ENCODE assay signal across 8 cellular contexts in genomic region chr19:860481-861098, GRCh38. TPM values are rescaled to one million over a fixed set of nuclear protein-coding genes. Genes with fewer than 3 reads are reported as not detected.
DNase-seq lines count a peak whose midpoint lies in the region; FAIRE-seq and TF ChIP-seq lines count a peak whose summit lies in the region.

No MANE protein-coding gene starts in this region.

- H3K27ac Mint-ChIP-seq in CD4-positive, alpha-beta memory T cell = no peak overlapping the region
- H3K27ac Mint-ChIP-seq in astrocyte (ENCODE audit: unreplicated experiment) = no peak overlapping the region

- CTCF ChIA-PET in CD4-positive, alpha-beta memory T cell (lab: Charles Lee; ENCODE audit: partially characterized antibody) = interaction anchor here (1.2 kb wide), 1 partner anchor 63 kb away, joined by 3 read pairs; no protein-coding TSS in a partner anchor
- CTCF ChIA-PET in HEK293T (lab: Yijun Ruan, JAX) = no interaction called here
- CTCF ChIA-PET in SK-N-SH (lab: Yijun Ruan, JAX) = interaction anchor here (1.1 to 5.4 kb wide), 4 partner anchors 10 to 61 kb away, joined by 3 to 44 read pairs (median 12); partner anchors contain the start of gene KISS1R

- H3K4me2 ChIP-seq in SK-N-SH = peak overlapping the region; percentile 68; the same call in 1 of the 2 replicates
- peak overlapping the region; percentile 60 for H3K4me2 ChIP-seq in astrocyte (ENCODE audit: low read length)

- no peak for FAIRE-seq in astrocyte (lab: Jason Lieb, UNC)

- no peaks in the 10 kb centered on the region for H3K36me3 ChIP-seq in CD4-positive, alpha-beta memory T cell (ENCODE audit: insufficient read depth, low read length)
- H3K36me3 ChIP-seq in SK-N-SH (replicated peaks in 1 of 2; ENCODE audit: control insufficient read depth in 1 of 2, insufficient read depth in 2 of 2, low read length in 1 of 2) (no peaks in the 10 kb centered on the region), astrocyte (ENCODE audit: insufficient read depth, low read length) (no peaks in the 10 kb centered on the region), iPS-20b (ENCODE audit: insufficient read depth, low read depth, low read length) (no peaks in the 10 kb centered on the region), uterus (no peaks in the 10 kb centered on the region)

- H3K4me1 Mint-ChIP-seq in CD4-positive, alpha-beta memory T cell = peaks cover 5 to 28% (median 16%) of the 10 kb centered on the region in 4 donors
- no peaks in the 10 kb centered on the region for H3K4me1 Mint-ChIP-seq in astrocyte (ENCODE audit: low read depth, unreplicated experiment)

- H3K4me3 Mint-ChIP-seq in CD4-positive, alpha-beta memory T cell = no peak overlapping the region
- H3K4me3 Mint-ChIP-seq in astrocyte (ENCODE audit: unreplicated experiment) = no peak overlapping the region

- peaks cover 19% of the 10 kb centered on the region for H3K4me1 ChIP-seq in CD4-positive, alpha-beta memory T cell (ENCODE audit: insufficient read depth, low read length)
- H3K4me1 ChIP-seq in SK-N-SH (ENCODE audit: control insufficient read depth in 1 of 2, insufficient read depth in 2 of 2, low read depth in 1 of 2, low read length in 1 of 2) = peaks cover 0 to 4% of the 10 kb centered on the region in 2 experiments; a peak in 1 of 4 replicates
- H3K4me1 ChIP-seq in astrocyte (ENCODE audit: insufficient read depth, low read length) = no peaks in the 10 kb centered on the region
- no peaks in the 10 kb centered on the region for H3K4me1 ChIP-seq in iPS-20b (ENCODE audit: insufficient read depth, low read length)
- H3K4me1 ChIP-seq in uterus = peaks cover 0 to 17% of the 10 kb centered on the region in 2 donors

- peaks cover 3% of the 10 kb centered on the region for H3K27me3 ChIP-seq in CD4-positive, alpha-beta memory T cell (ENCODE audit: insufficient read depth, low read length)
- peaks cover 23% of the 10 kb centered on the region for H3K27me3 ChIP-seq in SK-N-SH (ENCODE audit: insufficient read depth)
- H3K27me3 ChIP-seq in astrocyte (ENCODE audit: insufficient read depth, low read length) = peaks cover 3% of the 10 kb centered on the region
- H3K27me3 ChIP-seq in iPS-20b (ENCODE audit: insufficient read depth, low read length) = peaks cover 36% of the 10 kb centered on the region
- H3K27me3 ChIP-seq in uterus = peaks cover 0 to 25% of the 10 kb centered on the region in 2 donors

- intact Hi-C loops in CD4-positive, alpha-beta memory T cell (cut with micrococcal nuclease) = no loop called here
- intact Hi-C loops in uterus (cut with DNase I; ENCODE audit: low total_unique reads) = loop anchor here (10.0 kb wide), 1 partner anchor 124 kb away; the partner anchor contains the start of gene WDR18

- POLR2A ChIA-PET in CD4-positive, alpha-beta memory T cell (lab: Charles Lee; ENCODE audit: partially characterized antibody) = interaction anchor here (1.4 to 1.8 kb wide), 2 partner anchors 53 to 60 kb away, joined by 3 to 4 read pairs; no protein-coding TSS in a partner anchor
- POLR2A ChIA-PET in HEK293T (lab: Yijun Ruan, JAX) (interaction anchor here (0.7 to 0.8 kb wide), 3 partner anchors 62 to 87 kb away, joined by 3 read pairs; no protein-coding TSS in a partner anchor), SK-N-SH (lab: Yijun Ruan, JAX) (no interaction called here)

- H3F3A ChIP-seq in SK-N-SH (replicated peaks; ENCODE audit: insufficient read depth) = peaks cover 7% of the 10 kb centered on the region

- peak in 4 of 5 donors; percentile 55 to 58 (median 56) for DNase-seq in CD4-positive, alpha-beta memory T cell
- DNase-seq in HEK293T (ENCODE audit: extremely low spot score) (peak; percentile 72), SK-N-SH (peak; percentile 83), astrocyte (ENCODE audit: low read depth) (peak; percentile 26), cerebellar nuclear complex (lab: John Stamatoyannopoulos, UW) (no peak), uterus (no peak)
- peak; percentile 74 for DNase-seq in stimulated activated CD4-positive, alpha-beta T cell treated with anti-CD3 and anti-CD28 coated beads, Interleukin-15, amount 100 ng/mL, for 24 hours

- H3K9me3 ChIP-seq in CD4-positive, alpha-beta memory T cell (ENCODE audit: control insufficient read depth in 1 of 2, low read length in 2 of 2) = no peaks in the 10 kb centered on the region
- H3K9me3 ChIP-seq in SK-N-SH = no peaks in the 10 kb centered on the region
- no peaks in the 10 kb centered on the region for H3K9me3 ChIP-seq in astrocyte (ENCODE audit: insufficient read depth, low read depth, low read length)
- H3K9me3 ChIP-seq in iPS-20b (ENCODE audit: insufficient read depth, low read depth, low read length) = no peaks in the 10 kb centered on the region
- no peaks in the 10 kb centered on the region for H3K9me3 ChIP-seq in uterus

- H3K79me2 ChIP-seq in SK-N-SH (ENCODE audit: insufficient read depth) (no peaks in the 10 kb centered on the region), astrocyte (ENCODE audit: insufficient read depth, low read length) (no peaks in the 10 kb centered on the region)

- no peak for TF ChIP-seq EP300 in SK-N-SH (IDR thresholded peaks at IDR 0.05; ENCODE audit: borderline replicate concordance in 1 of 2, low read depth in 1 of 2, low read length in 1 of 2)

- TF ChIP-seq RAD21 in SK-N-SH (IDR thresholded peaks at IDR 0.05; ENCODE audit: low read length) = no peak

- no peaks in the 10 kb centered on the region for H3K9me2 ChIP-seq in SK-N-SH

- H2AFZ ChIP-seq in SK-N-SH (ENCODE audit: low read depth) (no peak overlapping the region), astrocyte (ENCODE audit: low read depth, low read length) (peak overlapping the region; percentile 47)

- H3K9ac ChIP-seq in SK-N-SH (no peak overlapping the region), astrocyte (ENCODE audit: low read length) (no peak overlapping the region), iPS-20b (ENCODE audit: low read depth, low read length) (no peak overlapping the region)

- H3K36me3 Mint-ChIP-seq in CD4-positive, alpha-beta memory T cell = peaks cover 0 to 3% of the 10 kb centered on the region in 2 donors
- H3K36me3 Mint-ChIP-seq in astrocyte (ENCODE audit: low read depth, unreplicated experiment) = peaks cover 2% of the 10 kb centered on the region

- peak overlapping the region in 1 of 2 donors; percentile 13 for H3K4me3 ChIP-seq in CD4-positive, alpha-beta memory T cell (ENCODE audit: low read length in 2 of 2)
- H3K4me3 ChIP-seq in SK-N-SH (ENCODE audit: low read depth in 2 of 2, low read length in 1 of 2) = peak overlapping the region; percentile 46; a peak in 3 of 4 replicates
- H3K4me3 ChIP-seq in astrocyte (ENCODE audit: insufficient read depth, low read depth, low read length) = peak overlapping the region; percentile 10
- peak overlapping the region; percentile 40; the same call in 1 of the 2 replicates for H3K4me3 ChIP-seq in iPS-20b (ENCODE audit: low read length)
- peak overlapping the region in 1 of 2 donors; percentile 7 for H3K4me3 ChIP-seq in uterus

- H4K20me1 ChIP-seq in SK-N-SH (ENCODE audit: insufficient read depth) = no peaks in the 10 kb centered on the region
- peaks cover 3% of the 10 kb centered on the region for H4K20me1 ChIP-seq in astrocyte (ENCODE audit: insufficient read depth, low read length)

- H3K27ac ChIP-seq in CD4-positive, alpha-beta memory T cell (ENCODE audit: low read depth, low read length) = no peak overlapping the region
- H3K27ac ChIP-seq in SK-N-SH (ENCODE audit: low read depth in 2 of 2, low read length in 1 of 2) (no peak overlapping the region), astrocyte (ENCODE audit: low read depth, low read length) (no peak overlapping the region), iPS-20b (ENCODE audit: low read length) (no peak overlapping the region), uterus (peak overlapping the region in 1 of 2 donors; percentile 27)

- peaks cover 0 to 3% (median 0%) of the 10 kb centered on the region in 8 donors for H3K9me3 Mint-ChIP-seq in CD4-positive, alpha-beta memory T cell
- H3K9me3 Mint-ChIP-seq in astrocyte (ENCODE audit: unreplicated experiment) = no peaks in the 10 kb centered on the region

- TF ChIP-seq CTCF in SK-N-SH (IDR thresholded peaks at IDR 0.05) = no peak
- TF ChIP-seq CTCF in astrocyte (IDR thresholded peaks at IDR 0.05; ENCODE audit: insufficient read depth, low read depth, low read length) = no peak
- TF ChIP-seq CTCF in uterus (IDR thresholded peaks at IDR 0.05) = peak in 1 of 4 experiments; percentile 31

- peak in 1 of 2 donors; percentile 25 for TF ChIP-seq POLR2A in uterus (IDR thresholded peaks at IDR 0.05)

- peaks cover 2 to 4% of the 10 kb centered on the region in 2 donors for H3K27me3 Mint-ChIP-seq in CD4-positive, alpha-beta memory T cell
- H3K27me3 Mint-ChIP-seq in astrocyte (ENCODE audit: low read depth, unreplicated experiment) = peaks cover 13% of the 10 kb centered on the region

- 3% methylated on average over 6 of the region's 76 CpGs for WGBS in SK-N-SH (ENCODE audit: low lambda C conversion rate)

RNA-seq across cellular contexts. Expression of gene CFD, which starts 1.1 kb away (rescaled TPM):
- total RNA-seq in CD4-positive, alpha-beta memory T cell = 1 to 10 TPM in 1 of 2 experiments, under 1 TPM in 1; 0.91 to 1.1 TPM
- 1 to 10 TPM in 1 of 2 donors, not detected in 1; 4.8 TPM for polyA plus RNA-seq in CD4-positive, alpha-beta memory T cell
- 2.5 and 3.2 TPM in 2 replicates for polyA plus RNA-seq in SK-N-SH (2012; rRNA removed)
- 1.8 and 2.4 TPM in 2 replicates for polyA plus RNA-seq in SK-N-SH (2012; cell fraction: cytosol; rRNA removed)
- 1.7 and 3.8 TPM in 2 replicates for polyA plus RNA-seq in SK-N-SH (2012; cell fraction: nucleus; rRNA removed)
- total RNA-seq in astrocyte = 0.59 and 0.65 TPM in 2 replicates
- 100 to 1,000 TPM in 1 of 4 donors, 10 to 100 TPM in 1, 1 to 10 TPM in 2; 3.2 to 233 (median 50.2) TPM for total RNA-seq in uterus

RNA-seq across cellular contexts. Expression of gene ELANE, which starts 8.5 kb away (rescaled TPM):
- total RNA-seq in CD4-positive, alpha-beta memory T cell = not detected
- polyA plus RNA-seq in CD4-positive, alpha-beta memory T cell = not detected
- not detected in 2 replicates for polyA plus RNA-seq in SK-N-SH (2012; rRNA removed)
- polyA plus RNA-seq in SK-N-SH (2012; cell fraction: cytosol; rRNA removed) = not detected in 2 replicates
- 0.11 and 0.14 TPM in 2 replicates for polyA plus RNA-seq in SK-N-SH (2012; cell fraction: nucleus; rRNA removed)
- not detected in 2 replicates for total RNA-seq in astrocyte
- 1 to 10 TPM in 1 of 4 donors, not detected in 3; 3.4 TPM for total RNA-seq in uterus

RNA-seq across cellular contexts. Expression of gene PRTN3, which starts 19.8 kb away (rescaled TPM):
- total RNA-seq in CD4-positive, alpha-beta memory T cell = not detected
- not detected for polyA plus RNA-seq in CD4-positive, alpha-beta memory T cell
- polyA plus RNA-seq in SK-N-SH (2012; rRNA removed) = not detected in 2 replicates
- polyA plus RNA-seq in SK-N-SH (2012; cell fraction: cytosol; rRNA removed) = not detected in 2 replicates
- not detected in 2 replicates for polyA plus RNA-seq in SK-N-SH (2012; cell fraction: nucleus; rRNA removed)
- total RNA-seq in astrocyte = not detected in 2 replicates
- total RNA-seq in uterus = 1 to 10 TPM in 1 of 4 donors, not detected in 3; 2.9 TPM

RNA-seq across cellular contexts. Expression of gene MED16, which starts 32.4 kb away (rescaled TPM):
- total RNA-seq in CD4-positive, alpha-beta memory T cell = 10 to 100 TPM; 68.3 to 71.7 TPM
- polyA plus RNA-seq in CD4-positive, alpha-beta memory T cell = 100 to 1,000 TPM in 1 of 2 donors, 10 to 100 TPM in 1; 48.6 to 125 TPM
- 30.0 and 40.6 TPM in 2 replicates for polyA plus RNA-seq in SK-N-SH (2012; rRNA removed)
- 12.5 and 22.8 TPM in 2 replicates for polyA plus RNA-seq in SK-N-SH (2012; cell fraction: cytosol; rRNA removed)
- polyA plus RNA-seq in SK-N-SH (2012; cell fraction: nucleus; rRNA removed) = 49.0 and 102 TPM in 2 replicates
- total RNA-seq in astrocyte = 41.4 and 45.0 TPM in 2 replicates
- total RNA-seq in uterus = 10 to 100 TPM; 12.0 to 69.1 (median 43.1) TPM

RNA-seq across cellular contexts. Expression of gene RNU6-9, which starts 32.7 kb away (rescaled TPM):
- total RNA-seq in CD4-positive, alpha-beta memory T cell = not detected
- polyA plus RNA-seq in CD4-positive, alpha-beta memory T cell = not detected
- polyA plus RNA-seq in SK-N-SH (2012; rRNA removed) = not detected in 2 replicates
- polyA plus RNA-seq in SK-N-SH (2012; cell fraction: cytosol; rRNA removed) = not detected in 2 replicates
- polyA plus RNA-seq in SK-N-SH (2012; cell fraction: nucleus; rRNA removed) = not detected in 2 replicates
- total RNA-seq in astrocyte (not detected in 2 replicates), uterus (not detected)

Comparison
In these comparisons a context has a peak if more than half of its experiments do, and no peak if none do; other contexts are left out.
1. DNase-seq: peak in CD4-positive, alpha-beta memory T cell (4 of 5), HEK293T (single experiment), SK-N-SH (single experiment), astrocyte (single experiment) and stimulated activated CD4-positive, alpha-beta T cell treated with anti-CD3 and anti-CD28 coated beads, Interleukin-15, amount 100 ng/mL, for 24 hours (single experiment); none in cerebellar nuclear complex (0 of 2) and uterus (0 of 2).